Comparison of ENCODE assay signal across 8 cellular contexts in genomic region chr4:184168406-184169019, GRCh38. TPM values are rescaled to one million over a fixed set of nuclear protein-coding genes. Genes with fewer than 3 reads are reported as not detected.
DNase-seq lines count a peak whose midpoint lies in the region; ATAC-seq, FAIRE-seq and TF ChIP-seq lines count a peak whose summit lies in the region.

No MANE protein-coding gene starts in this region.

- CTCF ChIA-PET in A549 (lab: Yijun Ruan, JAX), result interaction anchor here (0.5 to 4.2 kb wide), 29 partner anchors 10 to 440 kb away, joined by 3 to 47 read pairs (median 4); no protein-coding TSS in a partner anchor

- no peaks in the 10 kb centered on the region for H3K36me3 Mint-ChIP-seq in natural killer cell

- POLR2A ChIA-PET in A549 (lab: Yijun Ruan, JAX), result no interaction called here

- WGBS in A549 (ENCODE audit: missing lambda C conversion rate), result 23% methylated on average over 31 of the region's 33 CpGs

- intact Hi-C loops in natural killer cell (cut with micrococcal nuclease), result loop anchor here (1.0 kb wide), 1 partner anchor 696 kb away; no protein-coding TSS in a partner anchor

- peaks cover 0 to 11% of the 10 kb centered on the region in 2 donors for H3K4me1 Mint-ChIP-seq in natural killer cell

- H3K4me3 Mint-ChIP-seq in natural killer cell, result no peak overlapping the region

- TF ChIP-seq CTCF in A549 (IDR thresholded peaks at IDR 0.05), result peak; percentile 82
- TF ChIP-seq CTCF in natural killer cell (IDR thresholded peaks at IDR 0.05), result peak; percentile 78

- no peak for FAIRE-seq in A549 (lab: Jason Lieb, UNC)

- H3K27ac ChIP-seq in A549, result peak overlapping the region in 1 of 2 experiments; percentile 62; a peak in 3 of 6 replicates

- H3K9me3 ChIP-seq in A549, result no peaks in the 10 kb centered on the region

- no peak overlapping the region for H3K27ac Mint-ChIP-seq in natural killer cell

- no peaks in the 10 kb centered on the region for H3K4me1 ChIP-seq in A549

- H3K27me3 Mint-ChIP-seq in natural killer cell (ENCODE audit: low read depth in 2 of 2), result peaks cover 46 to 65% of the 10 kb centered on the region in 2 donors

- H3K9me3 Mint-ChIP-seq in natural killer cell, result no peaks in the 10 kb centered on the region

- H3K4me3 ChIP-seq in A549, result no peak overlapping the region

- TF ChIP-seq EP300 in A549 (IDR thresholded peaks at IDR 0.05), result no peak

- H3K4me2 ChIP-seq in A549, result peak overlapping the region; percentile 59

- no peak for TF ChIP-seq POLR2A in A549 (IDR thresholded peaks at IDR 0.05; ENCODE audit: low read length)

- peak; percentile 97 to 99 for ATAC-seq in A549
- ATAC-seq in GM18520 (IDR thresholded peaks at IDR 0.05; ENCODE audit: unreplicated experiment), result peak; percentile 62
- ATAC-seq in HG03039 (IDR thresholded peaks at IDR 0.05; ENCODE audit: unreplicated experiment), result peak; percentile 86
- ATAC-seq in natural killer cell, result peak; percentile 80 to 98 (median 87)
- peak; percentile 84 for ATAC-seq in stimulated activated naive CD8-positive, alpha-beta T cell treated with anti-CD3 and anti-CD28 coated beads, Interleukin-15, Interleukin-2, amounts not matched to agents 100 U/mL and 50 U/mL, for 24 hours

- peak; percentile 77 to 84 for TF ChIP-seq RAD21 in A549 (conservative IDR thresholded peaks at IDR 0.05 in 1 of 2, IDR thresholded peaks at IDR 0.05 in 1 of 2)

- DNase-seq in A549 (ENCODE audit: low read depth in 1 of 2, low spot score in 1 of 2) (peak; percentile 46 to 56), NOMO-1 treated with DMSO at 0.1 percent for 48 hours (lab: John Stamatoyannopoulos, UW; ENCODE audit: unreplicated experiment) (peak; percentile 66), fibroblast of gingiva (ENCODE audit: low read depth) (peak; percentile 58), natural killer cell (peak; percentile 48)
- DNase-seq in activated T-cell treated with anti-CD3 and anti-CD28 coated beads, Interleukin-2, amount 50 U/mL, for 1 hour, result peak; percentile 60
- peak; percentile 79 for DNase-seq in stimulated activated naive CD8-positive, alpha-beta T cell treated with anti-CD3 and anti-CD28 coated beads, Interleukin-15, Interleukin-2, amounts not matched to agents 100 U/mL and 50 U/mL, for 24 hours

TF ChIP-seq in A549, 52 proteins besides CTCF, POLR2A, EP300 and RAD21:
- no peak for TF ChIP-seq HES2 (IDR thresholded peaks at IDR 0.05)
- TF ChIP-seq SMC3 (IDR thresholded peaks at IDR 0.05), result peak; percentile 88

RNA-seq across cellular contexts. Expression of gene ENPP6, which starts 49.2 kb away (rescaled TPM):
- polyA plus RNA-seq in A549 (2011; rRNA removed) (not detected in 2 replicates), A549 (2017; fragmentation: RNase III; extraction: RNeasy Plus Mini Kit Qiagen cat#74134 plus additional on column Dnase treatment) (not detected in 3 replicates)
- not detected in 2 replicates for polyA plus RNA-seq in A549 (2012; cell fraction: cytosol; rRNA removed)
- polyA plus RNA-seq in A549 (2012; cell fraction: nucleus; rRNA removed), result not detected in 2 replicates
- polyA minus RNA-seq in A549 (2011; rRNA and poly(A)+ RNA removed), result not detected in 2 replicates
- under 1 TPM in 1 of 3 donors, not detected in 2; 0.23 TPM for total RNA-seq in natural killer cell
